In the genomic region with DNA sequence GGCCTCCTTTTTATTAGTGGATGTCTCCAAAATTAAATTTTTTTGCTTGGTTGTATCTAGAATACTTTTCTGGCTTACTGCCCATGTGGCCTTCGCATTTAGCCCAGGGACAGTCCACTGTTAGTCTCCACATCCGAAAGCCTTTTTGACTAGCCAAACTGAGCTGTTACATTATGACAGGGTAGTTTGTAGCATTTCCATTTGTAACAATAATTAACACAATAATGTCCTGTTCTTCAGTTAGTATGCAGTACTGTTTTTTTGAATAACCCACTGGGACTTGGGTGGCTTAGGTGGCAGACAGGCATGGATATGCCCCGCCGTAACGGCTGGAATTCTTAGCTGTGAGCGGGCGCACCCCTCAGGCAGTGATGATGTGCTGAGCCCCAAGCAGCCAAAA, we compare ENCODE assay signal across 1 cellular context.
TF ChIP-seq lines count a peak whose summit lies in the region.

No MANE protein-coding gene starts in this region.

TF ChIP-seq in HEK293, 187 proteins besides CTCF, POLR2A, EP300 and RAD21:
- TF ChIP-seq PRDM10 (tag by site-specific recombination; IDR thresholded peaks at IDR 0.05), result peak; percentile 58
- TF ChIP-seq ZNF571 (tag by site-specific recombination; IDR thresholded peaks at IDR 0.05), result no peak
